Comparison of ENCODE assay signal across 18 cellular contexts in the genomic region with DNA sequence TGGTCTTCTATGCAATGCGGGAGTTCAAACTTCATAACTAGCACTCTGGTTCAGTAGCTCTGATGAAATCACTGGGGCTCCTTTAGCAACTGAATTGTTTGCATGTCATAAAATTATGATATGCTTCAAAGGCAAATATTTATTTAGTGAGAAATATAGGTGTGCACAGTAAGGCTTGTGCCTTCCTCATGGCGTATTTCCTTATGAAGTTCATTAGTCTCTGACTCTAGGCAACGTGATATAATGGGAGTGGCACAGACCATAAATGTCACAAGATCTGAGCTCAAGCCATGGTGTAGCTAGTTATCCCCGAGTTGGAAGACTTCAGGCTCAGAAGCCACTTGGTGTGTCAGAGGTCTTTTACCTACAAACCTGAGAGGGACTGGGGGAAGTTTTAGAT. TPM values are rescaled to one million over a fixed set of nuclear protein-coding genes. Genes with fewer than 3 reads are reported as not detected.
DNase-seq lines count a peak whose midpoint lies in the region; FAIRE-seq and TF ChIP-seq lines count a peak whose summit lies in the region.
"Had no signal": no experiment of that assay in that cellular context is flagged by ENCODE, and none has a peak within 500 bp of the region (broad histone marks: within the 10 kb centered on the region; RNA-seq: fewer than 3 reads in every experiment).

No MANE protein-coding gene starts in this region.

- peak; percentile 56 to 84 for TF ChIP-seq POLR2A in Peyer's patch (IDR thresholded peaks at IDR 0.05)

- 9 to 55% (median 34%) methylated on average over 4 of the region's 4 CpGs for WGBS in small intestine, 3 donors

- no peaks in the 10 kb centered on the region for H3K36me3 ChIP-seq in Peyer's patch
- no peaks in the 10 kb centered on the region for H3K36me3 ChIP-seq in left ventricle myocardium inferior
- H3K36me3 ChIP-seq in small intestine (ENCODE audit: control insufficient read depth in 2 of 2, insufficient read depth in 2 of 2, low read length in 2 of 2), result no peaks in the 10 kb centered on the region
- H3K36me3 ChIP-seq: breast epithelium, sigmoid colon had no signal

- H3K27me3 ChIP-seq in Peyer's patch, result no peaks in the 10 kb centered on the region
- no peaks in the 10 kb centered on the region for H3K27me3 ChIP-seq in left ventricle myocardium inferior (ENCODE audit: low read depth)
- H3K27me3 ChIP-seq in small intestine (ENCODE audit: control insufficient read depth in 2 of 2, insufficient read depth in 2 of 2, low read length in 2 of 2), result no peaks in the 10 kb centered on the region
- H3K27me3 ChIP-seq: breast epithelium, sigmoid colon had no signal

- H3K27ac ChIP-seq in Peyer's patch, result peak overlapping the region in 3 of 4 donors; percentile 79 to 91 (median 85)
- peak overlapping the region; percentile 84 for H3K27ac ChIP-seq in left ventricle myocardium inferior (replicated peaks)
- H3K27ac ChIP-seq in small intestine (ENCODE audit: low read depth in 1 of 2, low read length in 1 of 2), result peak overlapping the region; percentile 84 to 94
- H3K27ac ChIP-seq: breast epithelium had no signal

- FAIRE-seq in small intestine (lab: Jason Lieb, UNC), result peak; percentile 94
- FAIRE-seq: GM12891 had no signal

- TF ChIP-seq CTCF in Peyer's patch (IDR thresholded peaks at IDR 0.05), result no peak
- no peak for TF ChIP-seq CTCF in left ventricle myocardium inferior (IDR thresholded peaks at IDR 0.05; ENCODE audit: borderline replicate concordance)

- intact Hi-C loops in left ventricle myocardium inferior (cut with micrococcal nuclease), result no loop called here

- DNase-seq in NCI-H1417 treated with DMSO at 0.1 percent for 48 hours (lab: John Stamatoyannopoulos, UW) (peak; percentile 31), Peyer's patch (peak in 1 of 3 donors; percentile 77), left ventricle myocardium inferior (no peak), small intestine (peak; percentile 99), superior temporal gyrus (ENCODE audit: extremely low spot score) (no peak), cerebellar nuclear complex (lab: John Stamatoyannopoulos, UW) (no peak)
- DNase-seq in stimulated activated CD4-positive, alpha-beta T cell treated with anti-CD3 and anti-CD28 coated beads, Interleukin-4, amount 100 ng/mL, for 4 hours, result no peak
- DNase-seq: activated CD4-positive, CD25-positive, alpha-beta regulatory T cell treated with anti-CD3 and anti-CD28 coated beads, Interleukin-2, amount 50 U/mL, for 72 hours; activated naive CD8-positive, alpha-beta T cell treated with anti-CD3 and anti-CD28 coated beads, Interleukin-2, amount 50 U/mL, for 24 hours; GF-D8; glutamatergic neuron; islet precursor cell; midbrain; sigmoid colon; stimulated activated CD4-positive, alpha-beta T cell treated with anti-CD3 and anti-CD28 coated beads, Interleukin-1b, Interleukin-23, amount 100 ng/mL, for 48 hours had no signal

- H3K4me1 ChIP-seq in Peyer's patch, result peaks cover 0 to 21% (median 0%) of the 10 kb centered on the region in 4 donors
- H3K4me1 ChIP-seq in left ventricle myocardium inferior, result peaks cover 69% of the 10 kb centered on the region
- H3K4me1 ChIP-seq in small intestine (ENCODE audit: control insufficient read depth in 2 of 2, insufficient read depth in 1 of 2, low read depth in 1 of 2, low read length in 1 of 2), result peaks cover 8 to 14% of the 10 kb centered on the region in 2 donors
- H3K4me1 ChIP-seq: breast epithelium had no signal

- H3K9me3 ChIP-seq in Peyer's patch (no peaks in the 10 kb centered on the region), left ventricle myocardium inferior (replicated peaks) (no peaks in the 10 kb centered on the region), small intestine (ENCODE audit: control insufficient read depth, low read depth) (no peaks in the 10 kb centered on the region)
- H3K9me3 ChIP-seq: breast epithelium, Caco-2, sigmoid colon had no signal

- H3K4me3 ChIP-seq in Peyer's patch (peak overlapping the region in 2 of 4 donors; percentile 22 to 25), left ventricle myocardium inferior (no peak overlapping the region), small intestine (ENCODE audit: low read depth in 1 of 2, low read length in 2 of 2) (no peak overlapping the region)
- H3K4me3 ChIP-seq: breast epithelium, sigmoid colon had no signal

RNA-seq across cellular contexts. Expression of gene PIP5K1B, which starts 35.5 kb away (rescaled TPM):
- total RNA-seq in Peyer's patch, result 10 to 100 TPM; 15.7 to 60.1 (median 54.4) TPM
- total RNA-seq in left ventricle myocardium inferior, result 71.9 TPM
- 10 to 100 TPM; 28.8 to 54.0 (median 45.4) TPM for polyA plus RNA-seq in small intestine

Comparison
In these comparisons a context has a peak if more than half of its experiments do, and no peak if none do; other contexts are left out.
1. DNase-seq: peak in NCI-H1417 treated with DMSO at 0.1 percent for 48 hours (single experiment) and small intestine (single experiment); none in left ventricle myocardium inferior (single experiment), superior temporal gyrus (single experiment), stimulated activated CD4-positive, alpha-beta T cell treated with anti-CD3 and anti-CD28 coated beads, Interleukin-4, amount 100 ng/mL, for 4 hours (0 of 2) and cerebellar nuclear complex (0 of 2).
2. Peak in every context shown above with its lines, with median percentiles within 50 percentile points of each other: H3K27ac ChIP-seq.